ENCODE assay signal across 9 cellular contexts in genomic region chr9:113580954-113581311, GRCh38.
DNase-seq lines count a peak whose midpoint lies in the region; ATAC-seq and TF ChIP-seq lines count a peak whose summit lies in the region.
"Had no signal": no experiment of that assay in that cellular context is flagged by ENCODE, and none has a peak within 500 bp of the region (broad histone marks: within the 10 kb centered on the region; RNA-seq: fewer than 3 reads in every experiment).

No MANE protein-coding gene starts in this region.

- H3K27me3 Mint-ChIP-seq in activated CD4-positive, alpha-beta T cell treated with anti-CD3 and anti-CD28 coated beads, Interleukin-2, amount 10 ng/mL, durations not matched to agents 24 days and 14 days, result no peaks in the 10 kb centered on the region
- H3K27me3 Mint-ChIP-seq in activated naive CD8-positive, alpha-beta T cell treated with anti-CD3 and anti-CD28 coated beads, Interleukin-2, amount 10 ng/mL, durations not matched to agents 7 days and 5 days, result no peaks in the 10 kb centered on the region

- H3K27me3 ChIP-seq in lower lobe of right lung (ENCODE audit: low read depth) (no peaks in the 10 kb centered on the region), thymus (ENCODE audit: control insufficient read depth, insufficient read depth) (no peaks in the 10 kb centered on the region)

- H3K4me1 ChIP-seq in lower lobe of right lung (peaks cover 89% of the 10 kb centered on the region), thymus (ENCODE audit: control insufficient read depth, insufficient read depth, low read length) (peaks cover 37% of the 10 kb centered on the region)

- peak overlapping the region; percentile 86 for H3K4me3 Mint-ChIP-seq in activated CD4-positive, alpha-beta T cell treated with anti-CD3 and anti-CD28 coated beads, Interleukin-2, amount 10 ng/mL, durations not matched to agents 24 days and 14 days
- peak overlapping the region; percentile 86 for H3K4me3 Mint-ChIP-seq in activated naive CD8-positive, alpha-beta T cell treated with anti-CD3 and anti-CD28 coated beads, Interleukin-2, amount 10 ng/mL, durations not matched to agents 7 days and 5 days

- peak overlapping the region; percentile 85 for H3K27ac ChIP-seq in lower lobe of right lung
- H3K27ac ChIP-seq in thymus (ENCODE audit: low read depth), result peak overlapping the region; percentile 85

- WGBS in thymus, result 32% methylated on average over 4 of the region's 4 CpGs

- no peaks in the 10 kb centered on the region for H3K9me3 Mint-ChIP-seq in activated CD4-positive, alpha-beta T cell treated with anti-CD3 and anti-CD28 coated beads, Interleukin-2, amount 10 ng/mL, durations not matched to agents 24 days and 14 days
- H3K9me3 Mint-ChIP-seq in activated naive CD8-positive, alpha-beta T cell treated with anti-CD3 and anti-CD28 coated beads, Interleukin-2, amount 10 ng/mL, durations not matched to agents 7 days and 5 days, result no peaks in the 10 kb centered on the region

- H3K36me3 ChIP-seq in lower lobe of right lung (peaks cover 32% of the 10 kb centered on the region), thymus (ENCODE audit: control insufficient read depth, insufficient read depth) (peaks cover 14% of the 10 kb centered on the region)

- H3K36me3 Mint-ChIP-seq in activated CD4-positive, alpha-beta T cell treated with anti-CD3 and anti-CD28 coated beads, Interleukin-2, amount 10 ng/mL, durations not matched to agents 24 days and 14 days (ENCODE audit: low read depth), result peaks cover 49% of the 10 kb centered on the region
- peaks cover 24% of the 10 kb centered on the region for H3K36me3 Mint-ChIP-seq in activated naive CD8-positive, alpha-beta T cell treated with anti-CD3 and anti-CD28 coated beads, Interleukin-2, amount 10 ng/mL, durations not matched to agents 7 days and 5 days

- H3K9me3 ChIP-seq in lower lobe of right lung (no peaks in the 10 kb centered on the region), thymus (ENCODE audit: control insufficient read depth) (no peaks in the 10 kb centered on the region)

- TF ChIP-seq CTCF in lower lobe of right lung (IDR thresholded peaks at IDR 0.05), result no peak

- DNase-seq in activated CD4-positive, alpha-beta T cell treated with anti-CD3 and anti-CD28 coated beads, Interleukin-2, amount 10 ng/mL, durations not matched to agents 24 days and 14 days, result no peak
- DNase-seq in activated CD4-positive, alpha-beta T cell treated with anti-CD3 and anti-CD28 coated beads for 1 hour, result no peak
- DNase-seq in activated naive CD8-positive, alpha-beta T cell treated with anti-CD3 and anti-CD28 coated beads, Interleukin-2, amount 10 ng/mL, durations not matched to agents 7 days and 5 days, result no peak
- DNase-seq in lower lobe of right lung (no peak), GDM1 (lab: John Stamatoyannopoulos, UW) (no peak), NCI-H1417 (lab: John Stamatoyannopoulos, UW) (no peak)
- DNase-seq: NCI-H146 had no signal

- intact Hi-C loops in activated CD4-positive, alpha-beta T cell treated with anti-CD3 and anti-CD28 coated beads, Interleukin-2, amount 10 ng/mL, durations not matched to agents 24 days and 14 days (cut with micrococcal nuclease), result loop anchor here (1.0 kb wide), 2 partner anchors 42 to 63 kb away; no protein-coding TSS in a partner anchor
- intact Hi-C loops in lower lobe of right lung (cut with DNase I), result loop anchor here (10.0 kb wide), 1 partner anchor 136 kb away; no protein-coding TSS in a partner anchor

- H3K4me1 Mint-ChIP-seq in activated CD4-positive, alpha-beta T cell treated with anti-CD3 and anti-CD28 coated beads, Interleukin-2, amount 10 ng/mL, durations not matched to agents 24 days and 14 days, result peaks cover 79% of the 10 kb centered on the region
- peaks cover 75% of the 10 kb centered on the region for H3K4me1 Mint-ChIP-seq in activated naive CD8-positive, alpha-beta T cell treated with anti-CD3 and anti-CD28 coated beads, Interleukin-2, amount 10 ng/mL, durations not matched to agents 7 days and 5 days

- no peak for ATAC-seq in activated naive CD8-positive, alpha-beta T cell treated with anti-CD3 and anti-CD28 coated beads, Interleukin-2, amount 10 ng/mL, durations not matched to agents 7 days and 5 days (ENCODE audit: low read depth)
- ATAC-seq in lower lobe of right lung (no peak), HG03342 (IDR thresholded peaks at IDR 0.05; ENCODE audit: unreplicated experiment) (no peak)

- POLR2A ChIA-PET in activated naive CD8-positive, alpha-beta T cell treated with anti-CD3 and anti-CD28 coated beads, Interleukin-2, amount 10 ng/mL, durations not matched to agents 7 days and 5 days (lab: Charles Lee), result interaction anchor here (1.1 to 5.3 kb wide), 6 partner anchors 11 to 170 kb away, joined by 3 to 97 read pairs (median 10); partner anchors contain the start of genes C9orf43 and POLE3

- peak overlapping the region; percentile 46 for H3K4me3 ChIP-seq in lower lobe of right lung
- peak overlapping the region; percentile 11 for H3K4me3 ChIP-seq in thymus (ENCODE audit: low read length)

- peak overlapping the region; percentile 93 for H3K27ac Mint-ChIP-seq in activated CD4-positive, alpha-beta T cell treated with anti-CD3 and anti-CD28 coated beads, Interleukin-2, amount 10 ng/mL, durations not matched to agents 24 days and 14 days
- peak overlapping the region; percentile 95 for H3K27ac Mint-ChIP-seq in activated naive CD8-positive, alpha-beta T cell treated with anti-CD3 and anti-CD28 coated beads, Interleukin-2, amount 10 ng/mL, durations not matched to agents 7 days and 5 days
